8 cellular contexts compared by ENCODE assay signal in genomic region chr5:1409386-1410110, GRCh38. TPM values are rescaled to one million over a fixed set of nuclear protein-coding genes. Genes with fewer than 3 reads are reported as not detected.
DNase-seq lines count a peak whose midpoint lies in the region; ATAC-seq, FAIRE-seq and TF ChIP-seq lines count a peak whose summit lies in the region.

No MANE protein-coding gene starts in this region.

- FAIRE-seq in HepG2 (lab: Jason Lieb, UNC) = no peak

- no peak overlapping the region for H3K4me3 ChIP-seq in CD8-positive, alpha-beta T cell (ENCODE audit: low read depth, low read length)
- H3K4me3 ChIP-seq in HepG2 (replicated peaks in 1 of 3; ENCODE audit: insufficient read depth in 1 of 3, low read depth in 2 of 3, low read length in 3 of 3) = no peak overlapping the region
- H3K4me3 ChIP-seq in gastrocnemius medialis = no peak overlapping the region

- H3K9me3 Mint-ChIP-seq in CD8-positive, alpha-beta T cell = no peaks in the 10 kb centered on the region
- no peaks in the 10 kb centered on the region for H3K9me3 Mint-ChIP-seq in activated T-helper 1 cell treated with anti-CD3 and anti-CD28 coated beads, Interleukin-12 subunit alpha, Interleukin-12 subunit beta, Interleukin-2, Interleukin-4 antibody, amounts not matched to agents 30 ng/mL and 10 ng/mL and 1 ng/mL, durations not matched to agents 14 hours and 24 hours and 36 hours

- no peak overlapping the region for H3K9ac ChIP-seq in HepG2 (ENCODE audit: insufficient read depth, low read depth, low read length)

- no peak for TF ChIP-seq RAD21 in HepG2 (CRISPR knock-in tag; IDR thresholded peaks at IDR 0.05)

- H3K36me3 Mint-ChIP-seq in CD8-positive, alpha-beta T cell = no peaks in the 10 kb centered on the region
- H3K36me3 Mint-ChIP-seq in activated T-helper 1 cell treated with anti-CD3 and anti-CD28 coated beads, Interleukin-12 subunit alpha, Interleukin-12 subunit beta, Interleukin-2, Interleukin-4 antibody, amounts not matched to agents 30 ng/mL and 10 ng/mL and 1 ng/mL, durations not matched to agents 14 hours and 24 hours and 36 hours (ENCODE audit: low read depth) = no peaks in the 10 kb centered on the region

- no peak overlapping the region for H3K4me3 Mint-ChIP-seq in CD8-positive, alpha-beta T cell
- H3K4me3 Mint-ChIP-seq in activated T-helper 1 cell treated with anti-CD3 and anti-CD28 coated beads, Interleukin-12 subunit alpha, Interleukin-12 subunit beta, Interleukin-2, Interleukin-4 antibody, amounts not matched to agents 30 ng/mL and 10 ng/mL and 1 ng/mL, durations not matched to agents 14 hours and 24 hours and 36 hours = no peak overlapping the region

- ATAC-seq in CD8-positive, alpha-beta T cell = peak; percentile 40
- ATAC-seq in HepG2 (peak; percentile 26; the same call in 2 of the 3 replicates), gastrocnemius medialis (no peak), GM21360 (IDR thresholded peaks at IDR 0.05; ENCODE audit: unreplicated experiment) (no peak)

- H3K27me3 ChIP-seq in CD8-positive, alpha-beta T cell (ENCODE audit: insufficient read depth, low read length) = no peaks in the 10 kb centered on the region
- H3K27me3 ChIP-seq in HepG2 (ENCODE audit: control insufficient read depth in 1 of 2, insufficient read depth in 2 of 2, low read length in 2 of 2) (peaks cover 16 to 64% of the 10 kb centered on the region in 2 experiments), gastrocnemius medialis (peaks cover 9 to 38% (median 16%) of the 10 kb centered on the region in 3 donors)

- H3K27ac Mint-ChIP-seq in CD8-positive, alpha-beta T cell = no peak overlapping the region
- no peak overlapping the region for H3K27ac Mint-ChIP-seq in activated T-helper 1 cell treated with anti-CD3 and anti-CD28 coated beads, Interleukin-12 subunit alpha, Interleukin-12 subunit beta, Interleukin-2, Interleukin-4 antibody, amounts not matched to agents 30 ng/mL and 10 ng/mL and 1 ng/mL, durations not matched to agents 14 hours and 24 hours and 36 hours

- H3K79me2 ChIP-seq in HepG2 (ENCODE audit: insufficient read depth, low read length) = no peaks in the 10 kb centered on the region

- TF ChIP-seq POLR2A in HepG2 (IDR thresholded peaks at IDR 0.05; ENCODE audit: insufficient read depth in 1 of 2, low read depth in 2 of 2, low read length in 2 of 2) (no peak), gastrocnemius medialis (IDR thresholded peaks at IDR 0.05) (no peak)

- no peak overlapping the region for H2AFZ ChIP-seq in HepG2 (ENCODE audit: low read length)

- H3K36me3 ChIP-seq in CD8-positive, alpha-beta T cell (ENCODE audit: insufficient read depth, low read length) = no peaks in the 10 kb centered on the region
- H3K36me3 ChIP-seq in HepG2 (replicated peaks in 1 of 2; ENCODE audit: control insufficient read depth in 1 of 2, insufficient read depth in 2 of 2, low read length in 2 of 2) (no peaks in the 10 kb centered on the region), gastrocnemius medialis (no peaks in the 10 kb centered on the region)

- H3K9me3 ChIP-seq in CD8-positive, alpha-beta T cell (ENCODE audit: low read length) = no peaks in the 10 kb centered on the region
- H3K9me3 ChIP-seq in HepG2 (ENCODE audit: low read length) = no peaks in the 10 kb centered on the region
- no peaks in the 10 kb centered on the region for H3K9me3 ChIP-seq in gastrocnemius medialis

- peaks cover 4% of the 10 kb centered on the region; the same call in 1 of the 2 replicates for H4K20me1 ChIP-seq in HepG2 (ENCODE audit: insufficient read depth, low read length)

- no peak for TF ChIP-seq CTCF in CD8-positive, alpha-beta T cell (IDR thresholded peaks at IDR 0.05)
- TF ChIP-seq CTCF in HepG2 (CRISPR knock-in tag; IDR thresholded peaks at IDR 0.05) (no peak), gastrocnemius medialis (IDR thresholded peaks at IDR 0.05 in 4 of 5, conservative IDR thresholded peaks at IDR 0.05 in 1 of 5) (no peak)

- H3K27ac ChIP-seq in CD8-positive, alpha-beta T cell (ENCODE audit: low read depth, low read length) = no peak overlapping the region
- H3K27ac ChIP-seq in HepG2 (ENCODE audit: extremely low read length, insufficient read depth, low read length) (no peak overlapping the region), gastrocnemius medialis (no peak overlapping the region)

- in situ Hi-C loops in HepG2 (cut with HindIII; ENCODE audit: extremely low pct_ligation_motif_present, low pct_unique_long_range_greater_than_20kb) = no loop called here
- in situ Hi-C loops in gastrocnemius medialis (cut with MboI; ENCODE audit: low sequenced_read_pairs in 4 of 4) = no loop called here

- no peaks in the 10 kb centered on the region for H3K4me1 ChIP-seq in CD8-positive, alpha-beta T cell (ENCODE audit: insufficient read depth, low read length)
- H3K4me1 ChIP-seq in HepG2 (ENCODE audit: insufficient read depth, low read length) = no peaks in the 10 kb centered on the region
- no peaks in the 10 kb centered on the region for H3K4me1 ChIP-seq in gastrocnemius medialis

- 49% methylated on average over 22 of the region's 33 CpGs for WGBS in HepG2 (ENCODE audit: low lambda C conversion rate)

- H3K27me3 Mint-ChIP-seq in CD8-positive, alpha-beta T cell (ENCODE audit: low read depth) = peaks cover 35% of the 10 kb centered on the region
- peaks cover 3% of the 10 kb centered on the region for H3K27me3 Mint-ChIP-seq in activated T-helper 1 cell treated with anti-CD3 and anti-CD28 coated beads, Interleukin-12 subunit alpha, Interleukin-12 subunit beta, Interleukin-2, Interleukin-4 antibody, amounts not matched to agents 30 ng/mL and 10 ng/mL and 1 ng/mL, durations not matched to agents 14 hours and 24 hours and 36 hours (ENCODE audit: insufficient read depth)

- POLR2A ChIA-PET in CD8-positive, alpha-beta T cell (lab: Charles Lee) = no interaction called here
- POLR2A ChIA-PET in HepG2 (lab: Yijun Ruan, JAX) = no interaction called here

- no peak overlapping the region for H3K4me2 ChIP-seq in HepG2 (ENCODE audit: low read depth, low read length)

- DNase-seq in CD8-positive, alpha-beta T cell = peak in 3 of 7 experiments; percentile 19 to 38 (median 20)
- peak; percentile 25 for DNase-seq in HT-29 (ENCODE audit: low spot score)
- DNase-seq in activated T-helper 1 cell treated with anti-CD3 and anti-CD28 coated beads, Interleukin-12 subunit alpha, Interleukin-12 subunit beta, Interleukin-2, Interleukin-4 antibody, amounts not matched to agents 30 ng/mL and 10 ng/mL and 1 ng/mL, durations not matched to agents 14 hours and 24 hours and 36 hours (ENCODE audit: low spot score) = peak; percentile 5
- DNase-seq in HepG2 (ENCODE audit: low spot score) = no peak
- DNase-seq in kidney glomerular epithelial cell (lab: John Stamatoyannopoulos, UW) = no peak
- no peak for DNase-seq in gastrocnemius medialis
- no peak for DNase-seq in middle frontal gyrus (ENCODE audit: extremely low spot score, low spot score)

- CTCF ChIA-PET in CD8-positive, alpha-beta T cell (lab: Charles Lee) = no interaction called here
- CTCF ChIA-PET in HepG2 (lab: Yijun Ruan, JAX; ENCODE audit: low intra/inter-chr PET ratio, low total read pairs) = no interaction called here

- BruUV-seq in HepG2 (replicated peaks; lab: Mats Ljungman, UMichigan) = no TSS peak

- intact Hi-C loops in CD8-positive, alpha-beta T cell (cut with DNase I, micrococcal nuclease) = loop anchor here in 1 of 2 experiments (5.0 kb wide), 1 partner anchor 162 kb away; no protein-coding TSS in a partner anchor
- intact Hi-C loops in activated T-helper 1 cell treated with anti-CD3 and anti-CD28 coated beads, Interleukin-12 subunit alpha, Interleukin-12 subunit beta, Interleukin-2, Interleukin-4 antibody, amounts not matched to agents 30 ng/mL and 10 ng/mL and 1 ng/mL, durations not matched to agents 14 hours and 24 hours and 36 hours (cut with micrococcal nuclease) = no loop called here
- intact Hi-C loops in HepG2 (cut with micrococcal nuclease; ENCODE audit: unreplicated experiment) (no loop called here), gastrocnemius medialis (cut with DNase I; ENCODE audit: low total_unique reads) (no loop called here)

- H3K4me1 Mint-ChIP-seq in CD8-positive, alpha-beta T cell (ENCODE audit: low read depth) = no peaks in the 10 kb centered on the region
- no peaks in the 10 kb centered on the region for H3K4me1 Mint-ChIP-seq in activated T-helper 1 cell treated with anti-CD3 and anti-CD28 coated beads, Interleukin-12 subunit alpha, Interleukin-12 subunit beta, Interleukin-2, Interleukin-4 antibody, amounts not matched to agents 30 ng/mL and 10 ng/mL and 1 ng/mL, durations not matched to agents 14 hours and 24 hours and 36 hours (ENCODE audit: low read depth)

- TF ChIP-seq EP300 in HepG2 (IDR thresholded peaks at IDR 0.05; ENCODE audit: low read depth in 2 of 2, low read length in 2 of 2) (no peak), HepG2 (CRISPR knock-in tag; IDR thresholded peaks at IDR 0.05; ENCODE audit: borderline replicate concordance) (no peak)

RNA-seq across cellular contexts. Expression of gene SLC6A3, which starts 35.7 kb away (rescaled TPM):
- total RNA-seq in CD8-positive, alpha-beta T cell = not detected
- total RNA-seq in HT-29 (2014; rRNA removed; shearing (Covaris generic)) = not detected in 2 replicates
- total RNA-seq in activated T-helper 1 cell treated with anti-CD3 and anti-CD28 coated beads, Interleukin-12 subunit alpha, Interleukin-12 subunit beta, Interleukin-2, Interleukin-4 antibody, amounts not matched to agents 30 ng/mL and 10 ng/mL and 1 ng/mL, durations not matched to agents 14 hours and 24 hours and 36 hours = not detected in 2 replicates
- total RNA-seq in HepG2 (2016; rRNA removed; fragmentation: Illumina TruSeq; extraction: Trizol) (not detected in 2 replicates), gastrocnemius medialis (not detected)
- total RNA-seq in HepG2 (2016; cell fraction: cytosol; rRNA removed; fragmentation: Illumina TruSeq; extraction: Trizol; ENCODE audit: low read depth) = not detected in 2 replicates
- not detected in 2 replicates for total RNA-seq in HepG2 (2016; cell fraction: insoluble cytoplasmic fraction; rRNA removed; fragmentation: Illumina TruSeq; extraction: Trizol)
- total RNA-seq in HepG2 (2016; cell fraction: membrane; rRNA removed; fragmentation: Illumina TruSeq; extraction: Trizol) = not detected in 2 replicates
- total RNA-seq in HepG2 (2016; cell fraction: nucleus; rRNA removed; fragmentation: Illumina TruSeq; extraction: Trizol) = not detected in 2 replicates
- 0.01 and 0.12 TPM in 2 replicates for polyA plus RNA-seq in HepG2 (2011; rRNA removed)
- 0.03 and 0.06 TPM in 2 replicates for polyA plus RNA-seq in HepG2 (2011; cell fraction: cytosol; rRNA removed)
- 0.18 and 0.36 TPM in 2 replicates for polyA plus RNA-seq in HepG2 (2011; cell fraction: nucleus; rRNA removed)
- 0.15 and 0.17 TPM in 2 replicates for polyA plus RNA-seq in HepG2 (2012)
- polyA plus RNA-seq in HepG2 (2016; cell fraction: cytosol; fragmentation: Illumina TruSeq; extraction: Trizol; ENCODE audit: low read depth) = not detected in 2 replicates
- polyA plus RNA-seq in HepG2 (2016; cell fraction: insoluble cytoplasmic fraction; fragmentation: Illumina TruSeq; extraction: Trizol; ENCODE audit: low read depth) = not detected in 2 replicates
- polyA plus RNA-seq in HepG2 (2016; cell fraction: membrane; fragmentation: Illumina TruSeq; extraction: Trizol; ENCODE audit: low read depth) = not detected in 2 replicates
- not detected in 2 replicates for polyA plus RNA-seq in HepG2 (2016; cell fraction: nucleus; fragmentation: Illumina TruSeq; extraction: Trizol; ENCODE audit: insufficient read depth, low read depth)
- polyA minus RNA-seq in HepG2 (2011; rRNA and poly(A)+ RNA removed; ENCODE audit: low replicate concordance) = 0.12 and 0.14 TPM in 2 replicates
- polyA minus RNA-seq in HepG2 (2011; cell fraction: cytosol; rRNA and poly(A)+ RNA removed) = not detected in 2 replicates
- polyA minus RNA-seq in HepG2 (2011; cell fraction: nucleus; rRNA and poly(A)+ RNA removed) = 0.12 TPM in 1 of 2 replicates, not detected in the other

Comparison
In these comparisons a context has a peak if more than half of its experiments do, and no peak if none do; other contexts are left out.
1. ATAC-seq: peak in CD8-positive, alpha-beta T cell (single experiment) and HepG2 (single experiment); none in gastrocnemius medialis (0 of 2) and GM21360 (single experiment).
2. DNase-seq: peak in HT-29 (single experiment) and activated T-helper 1 cell treated with anti-CD3 and anti-CD28 coated beads, Interleukin-12 subunit alpha, Interleukin-12 subunit beta, Interleukin-2, Interleukin-4 antibody, amounts not matched to agents 30 ng/mL and 10 ng/mL and 1 ng/mL, durations not matched to agents 14 hours and 24 hours and 36 hours (single experiment); none in HepG2 (single experiment), kidney glomerular epithelial cell (single experiment), gastrocnemius medialis (0 of 2) and middle frontal gyrus (single experiment).